10 cellular contexts compared by ENCODE assay signal in the genomic region with DNA sequence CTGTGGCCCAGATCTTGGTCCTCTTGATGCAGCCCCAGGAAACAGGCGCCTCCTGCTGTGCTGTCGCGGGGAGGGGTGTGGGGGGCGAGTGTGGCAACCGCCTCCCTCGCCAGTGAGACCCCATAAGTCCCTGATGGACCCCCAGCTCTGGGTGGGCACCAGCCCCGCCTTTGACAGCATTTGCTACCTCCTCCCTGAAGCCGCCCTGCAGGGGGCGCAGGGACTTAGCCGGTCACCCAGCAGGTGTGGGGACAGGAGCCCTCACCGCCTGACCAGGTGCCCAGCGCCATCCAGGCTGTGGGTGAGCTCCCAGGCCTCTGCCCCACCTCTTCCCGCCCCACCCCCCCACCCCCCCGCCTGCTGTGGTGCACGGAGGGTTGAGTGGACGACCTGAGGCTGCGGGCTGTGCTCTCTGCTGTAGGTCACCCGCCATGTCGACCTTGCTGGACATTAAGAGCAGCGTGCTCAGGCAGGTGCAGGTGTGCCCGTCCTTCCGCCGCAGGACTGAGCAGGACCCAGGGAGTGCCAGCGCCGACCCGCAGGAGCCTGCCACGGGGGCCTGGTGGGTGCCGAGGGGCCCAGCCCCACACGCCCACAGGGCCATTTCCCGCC. TPM values are rescaled to one million over a fixed set of nuclear protein-coding genes. Genes with fewer than 3 reads are reported as not detected.
A peak's percentile ranks its signal among the peaks of the same experiment; 100 is the strongest.
DNase-seq lines count a peak whose midpoint lies in the region; ATAC-seq and TF ChIP-seq lines count a peak whose summit lies in the region.
"Had no signal": no experiment of that assay in that cellular context is flagged by ENCODE, and none has a peak within 500 bp of the region (broad histone marks: within the 10 kb centered on the region; RNA-seq: fewer than 3 reads in every experiment).

No MANE protein-coding gene starts in this region.

- ATAC-seq in activated T-cell treated with anti-CD3 and anti-CD28 coated beads, Interleukin-2, amount 50 U/mL, for 72 hours (replicated peaks in 1 of 2) = no peak
- no peak for ATAC-seq in GM21528 (IDR thresholded peaks at IDR 0.05; ENCODE audit: low FRiP score, unreplicated experiment)

- no peaks in the 10 kb centered on the region for H3K36me3 Mint-ChIP-seq in activated T-cell treated with anti-CD3 and anti-CD28 coated beads, Interleukin-2, amount 50 U/mL, for 72 hours (ENCODE audit: insufficient read depth in 2 of 2)
- H3K36me3 Mint-ChIP-seq: activated naive CD8-positive, alpha-beta T cell had no signal

- H3K4me1 ChIP-seq in stomach = peaks cover 21 to 38% (median 29%) of the 10 kb centered on the region in 4 donors

- H3K9me3 ChIP-seq in stomach = no peaks in the 10 kb centered on the region

- H3K27me3 ChIP-seq in stomach = peaks cover 13 to 70% (median 31%) of the 10 kb centered on the region in 3 donors

- peak; percentile 35 to 51 for DNase-seq in activated T-cell treated with anti-CD3 and anti-CD28 coated beads, Interleukin-2, amount 50 U/mL, for 72 hours
- DNase-seq in activated T-cell treated with anti-CD3 and anti-CD28 coated beads, Interleukin-2, amount 50 U/mL, for 48 hours = no peak
- DNase-seq in NCI-H460 (ENCODE audit: extremely low read depth, low read depth) (peak; percentile 25), epithelial cell of esophagus (ENCODE audit: low read depth) (peak; percentile 26), stomach (peak; percentile 78), medulla oblongata (ENCODE audit: extremely low spot score) (no peak), G401 (ENCODE audit: low spot score) (no peak)
- DNase-seq: DMS79 had no signal

- no peak for TF ChIP-seq EP300 in stomach (IDR thresholded peaks at IDR 0.05)

- no peaks in the 10 kb centered on the region for H3K36me3 ChIP-seq in stomach

- in situ Hi-C loops in G401 (cut with HindIII; ENCODE audit: low sequenced_read_pairs) = no loop called here

- intact Hi-C loops in stomach (cut with DNase I; ENCODE audit: low total_unique reads) = no loop called here

- no peak overlapping the region for H3K4me3 Mint-ChIP-seq in activated T-cell treated with anti-CD3 and anti-CD28 coated beads, Interleukin-2, amount 50 U/mL, for 72 hours
- H3K4me3 Mint-ChIP-seq: activated naive CD8-positive, alpha-beta T cell had no signal

- peaks cover 22% of the 10 kb centered on the region for H3K4me1 Mint-ChIP-seq in activated T-cell treated with anti-CD3 and anti-CD28 coated beads, Interleukin-2, amount 50 U/mL, for 72 hours (ENCODE audit: low read depth)

- no peak overlapping the region for H3K27ac Mint-ChIP-seq in activated T-cell treated with anti-CD3 and anti-CD28 coated beads, Interleukin-2, amount 50 U/mL, for 72 hours
- H3K27ac Mint-ChIP-seq: activated naive CD8-positive, alpha-beta T cell had no signal

- TF ChIP-seq CTCF in epithelial cell of esophagus (IDR thresholded peaks at IDR 0.05; ENCODE audit: insufficient read depth, low read depth, low read length, missing control alignments) (peak; percentile 43), stomach (IDR thresholded peaks at IDR 0.05) (peak in 2 of 7 experiments; percentile 41 to 57)

- H3K27me3 Mint-ChIP-seq in activated T-cell treated with anti-CD3 and anti-CD28 coated beads, Interleukin-2, amount 50 U/mL, for 72 hours (ENCODE audit: low read depth) = peaks cover 20% of the 10 kb centered on the region

- H3K27ac ChIP-seq in stomach = no peak overlapping the region

- no peaks in the 10 kb centered on the region for H3K9me3 Mint-ChIP-seq in activated T-cell treated with anti-CD3 and anti-CD28 coated beads, Interleukin-2, amount 50 U/mL, for 72 hours

- TF ChIP-seq POLR2A in stomach (IDR thresholded peaks at IDR 0.05) = no peak

- 33 to 56% (median 43%) methylated on average over 16 to 30 of the region's 30 CpGs for WGBS in stomach, 5 donors

- H3K4me3 ChIP-seq in epithelial cell of esophagus (ENCODE audit: low read length) (no peak overlapping the region), stomach (no peak overlapping the region)

RNA-seq across cellular contexts. Expression of gene BAIAP3, which starts 4.8 kb away (rescaled TPM):
- total RNA-seq in activated T-cell treated with anti-CD3 and anti-CD28 coated beads, Interleukin-2, amount 50 U/mL, for 72 hours = 1 to 10 TPM in 1 of 2 donors, under 1 TPM in 1; 0.26 to 1.1 TPM
- 0.29 and 0.89 TPM in 2 replicates for total RNA-seq in NCI-H460 (2014; rRNA removed; shearing (Covaris generic))
- 0.43 and 1.4 TPM in 2 replicates for polyA plus RNA-seq in NCI-H460 (2014; cell fraction: nucleus; rRNA removed)
- 10 to 100 TPM in 1 of 5 donors, 1 to 10 TPM in 4; 3.7 to 94.7 (median 6.7) TPM for total RNA-seq in stomach
- polyA plus RNA-seq in stomach = 1 to 10 TPM; 1.5 to 3.6 (median 2.5) TPM
- 0.25 and 2.0 TPM in 2 replicates for total RNA-seq in G401 (2014; rRNA removed; shearing (Covaris generic))

RNA-seq across cellular contexts. Expression of gene TSR3, which starts 13.5 kb away (rescaled TPM):
- total RNA-seq in activated T-cell treated with anti-CD3 and anti-CD28 coated beads, Interleukin-2, amount 50 U/mL, for 72 hours = 10 to 100 TPM; 39.1 to 44.8 TPM
- 45.4 and 50.2 TPM in 2 replicates for total RNA-seq in NCI-H460 (2014; rRNA removed; shearing (Covaris generic))
- polyA plus RNA-seq in NCI-H460 (2014; cell fraction: nucleus; rRNA removed) = 82.5 and 113 TPM in 2 replicates
- 100 to 1,000 TPM in 1 of 5 donors, 10 to 100 TPM in 3, 1 to 10 TPM in 1; 9.3 to 441 (median 41.1) TPM for total RNA-seq in stomach
- polyA plus RNA-seq in stomach = 10 to 100 TPM; 65.6 to 74.5 (median 71.9) TPM
- total RNA-seq in G401 (2014; rRNA removed; shearing (Covaris generic)) = 88.1 and 96.8 TPM in 2 replicates

RNA-seq across cellular contexts. Expression of gene GNPTG, which starts 13.5 kb away (rescaled TPM):
- 10 to 100 TPM; 22.1 to 23.8 TPM for total RNA-seq in activated T-cell treated with anti-CD3 and anti-CD28 coated beads, Interleukin-2, amount 50 U/mL, for 72 hours
- 32.2 and 33.0 TPM in 2 replicates for total RNA-seq in NCI-H460 (2014; rRNA removed; shearing (Covaris generic))
- 54.6 and 73.9 TPM in 2 replicates for polyA plus RNA-seq in NCI-H460 (2014; cell fraction: nucleus; rRNA removed)
- total RNA-seq in stomach = 10 to 100 TPM; 32.5 to 87.9 (median 42.0) TPM
- 10 to 100 TPM; 30.0 to 56.1 (median 30.4) TPM for polyA plus RNA-seq in stomach
- total RNA-seq in G401 (2014; rRNA removed; shearing (Covaris generic)) = 48.6 and 51.1 TPM in 2 replicates

RNA-seq across cellular contexts. Expression of gene UBE2I, which starts 28.8 kb away (rescaled TPM):
- total RNA-seq in activated T-cell treated with anti-CD3 and anti-CD28 coated beads, Interleukin-2, amount 50 U/mL, for 72 hours = 100 to 1,000 TPM; 225 to 231 TPM
- total RNA-seq in NCI-H460 (2014; rRNA removed; shearing (Covaris generic)) = 90.5 and 120 TPM in 2 replicates
- 36.3 and 50.2 TPM in 2 replicates for polyA plus RNA-seq in NCI-H460 (2014; cell fraction: nucleus; rRNA removed)
- 10 to 100 TPM; 42.0 to 71.0 (median 48.0) TPM for total RNA-seq in stomach
- polyA plus RNA-seq in stomach = 10 to 100 TPM; 42.2 to 48.2 (median 42.6) TPM
- 120 and 144 TPM in 2 replicates for total RNA-seq in G401 (2014; rRNA removed; shearing (Covaris generic))

Comparison
In these comparisons a context has a peak if more than half of its experiments do, and no peak if none do; other contexts are left out.
1. DNase-seq: peak in activated T-cell treated with anti-CD3 and anti-CD28 coated beads, Interleukin-2, amount 50 U/mL, for 72 hours (2 of 2), NCI-H460 (single experiment), epithelial cell of esophagus (single experiment) and stomach (single experiment); none in activated T-cell treated with anti-CD3 and anti-CD28 coated beads, Interleukin-2, amount 50 U/mL, for 48 hours (0 of 2), medulla oblongata (single experiment) and G401 (single experiment).